Comparison of ENCODE assay signal across 11 cellular contexts in the genomic region with DNA sequence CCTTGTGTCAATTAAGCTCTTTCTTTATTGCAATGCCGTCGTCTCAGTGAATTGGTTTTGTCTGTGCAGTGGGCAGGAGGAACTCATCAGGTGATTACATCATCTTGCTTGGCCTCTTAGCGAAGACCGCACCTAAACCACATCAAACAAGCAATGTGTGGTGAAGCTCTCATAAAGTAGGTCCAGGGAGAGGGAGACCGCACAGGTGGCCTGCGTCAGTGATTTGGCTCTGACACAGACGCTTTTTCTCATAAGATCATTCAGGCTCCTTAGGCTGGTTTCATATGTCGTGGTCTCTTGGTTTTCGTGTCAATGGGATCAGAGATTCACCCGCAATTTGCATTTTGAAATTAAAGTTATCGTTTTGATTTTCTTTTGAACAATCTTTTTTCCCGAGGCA. TPM values are rescaled to one million over a fixed set of nuclear protein-coding genes. Genes with fewer than 3 reads are reported as not detected.
DNase-seq lines count a peak whose midpoint lies in the region; ATAC-seq and TF ChIP-seq lines count a peak whose summit lies in the region.
"Had no signal": no experiment of that assay in that cellular context is flagged by ENCODE, and none has a peak within 500 bp of the region (broad histone marks: within the 10 kb centered on the region; RNA-seq: fewer than 3 reads in every experiment).

No MANE protein-coding gene starts in this region.

- peak overlapping the region; percentile 25 for H3K4me2 ChIP-seq in PC-9

- no peaks in the 10 kb centered on the region for H3K9me3 Mint-ChIP-seq in activated naive CD4-positive, alpha-beta T cell treated with anti-CD3 and anti-CD28 coated beads, Interleukin-2, amount 50 U/mL, for 72 hours
- no peaks in the 10 kb centered on the region for H3K9me3 Mint-ChIP-seq in stimulated activated effector memory CD8-positive, alpha-beta T cell treated with anti-CD3 and anti-CD28 coated beads, Interleukin-12 subunit alpha, Interleukin-12 subunit beta, amount 100 ng/mL, for 72 hours

- H4K20me1 ChIP-seq in PC-9 (ENCODE audit: insufficient read depth), result no peaks in the 10 kb centered on the region

- H3K27ac ChIP-seq in PC-9, result no peak overlapping the region
- no peak overlapping the region for H3K27ac ChIP-seq in coronary artery

- H3K36me3 ChIP-seq in PC-9 (ENCODE audit: low read depth), result no peaks in the 10 kb centered on the region

- H3K27ac Mint-ChIP-seq in activated naive CD4-positive, alpha-beta T cell treated with anti-CD3 and anti-CD28 coated beads, Interleukin-2, amount 50 U/mL, for 72 hours, result no peak overlapping the region
- H3K27ac Mint-ChIP-seq in stimulated activated effector memory CD8-positive, alpha-beta T cell treated with anti-CD3 and anti-CD28 coated beads, Interleukin-12 subunit alpha, Interleukin-12 subunit beta, amount 100 ng/mL, for 72 hours, result peak overlapping the region; percentile 79

- H3K9me3 ChIP-seq in PC-9 (ENCODE audit: insufficient read depth, low read depth), result no peaks in the 10 kb centered on the region

- H3K4me1 ChIP-seq in PC-9 (replicated peaks; ENCODE audit: insufficient read depth), result peaks cover 10% of the 10 kb centered on the region; the same call in 1 of the 2 replicates

- ATAC-seq in activated naive CD4-positive, alpha-beta T cell treated with anti-CD3 and anti-CD28 coated beads, Interleukin-2, amount 50 U/mL, for 72 hours, result peak; percentile 78 to 80
- peak; percentile 89 for ATAC-seq in stimulated activated effector memory CD8-positive, alpha-beta T cell treated with anti-CD3 and anti-CD28 coated beads, Interleukin-12 subunit alpha, Interleukin-12 subunit beta, amount 100 ng/mL, for 72 hours
- ATAC-seq in HG02763 (IDR thresholded peaks at IDR 0.05; ENCODE audit: unreplicated experiment), result no peak

- POLR2A ChIA-PET in PC-9 (lab: Charles Lee; ENCODE audit: unreplicated experiment), result interaction anchor here (0.7 kb wide), 1 partner anchor 29 kb away, joined by 3 read pairs; no protein-coding TSS in a partner anchor

- peaks cover 14% of the 10 kb centered on the region for H3K4me1 Mint-ChIP-seq in stimulated activated effector memory CD8-positive, alpha-beta T cell treated with anti-CD3 and anti-CD28 coated beads, Interleukin-12 subunit alpha, Interleukin-12 subunit beta, amount 100 ng/mL, for 72 hours

- no peaks in the 10 kb centered on the region for H3K36me3 Mint-ChIP-seq in activated naive CD4-positive, alpha-beta T cell treated with anti-CD3 and anti-CD28 coated beads, Interleukin-2, amount 50 U/mL, for 72 hours
- H3K36me3 Mint-ChIP-seq in stimulated activated effector memory CD8-positive, alpha-beta T cell treated with anti-CD3 and anti-CD28 coated beads, Interleukin-12 subunit alpha, Interleukin-12 subunit beta, amount 100 ng/mL, for 72 hours, result no peaks in the 10 kb centered on the region

- no peaks in the 10 kb centered on the region for H3K79me2 ChIP-seq in PC-9 (ENCODE audit: low read depth)

- intact Hi-C loops in PC-9 (cut with micrococcal nuclease; ENCODE audit: unreplicated experiment), result no loop called here

- no peaks in the 10 kb centered on the region for H3K9me2 ChIP-seq in PC-9 (ENCODE audit: insufficient read depth)

- BruUV-seq in PC-9 (replicated peaks; lab: Mats Ljungman, UMichigan), result no TSS peak

- no peak overlapping the region for H3K4me3 ChIP-seq in PC-9
- H3K4me3 ChIP-seq in coronary artery, result no peak overlapping the region

- CTCF ChIA-PET in PC-9 (lab: Charles Lee), result interaction anchor here (0.7 kb wide), 1 partner anchor 1052 kb away, joined by 7 read pairs; no protein-coding TSS in a partner anchor

- H2AFZ ChIP-seq in PC-9, result no peak overlapping the region

- peak overlapping the region; percentile 17 for H3K4me3 Mint-ChIP-seq in stimulated activated effector memory CD8-positive, alpha-beta T cell treated with anti-CD3 and anti-CD28 coated beads, Interleukin-12 subunit alpha, Interleukin-12 subunit beta, amount 100 ng/mL, for 72 hours

- no peaks in the 10 kb centered on the region for H3F3A ChIP-seq in PC-9 (ENCODE audit: insufficient read depth, low read depth)

- TF ChIP-seq CTCF in PC-9 (conservative IDR thresholded peaks at IDR 0.05), result no peak
- TF ChIP-seq CTCF in coronary artery (IDR thresholded peaks at IDR 0.05), result no peak

- peaks cover 59% of the 10 kb centered on the region for H3K27me3 ChIP-seq in PC-9 (ENCODE audit: insufficient read depth, low read depth)

- DNase-seq in activated T-cell treated with anti-CD3 and anti-CD28 coated beads for 48 hours (ENCODE audit: low read depth) (peak; percentile 14), activated T-cell treated with anti-CD3 and anti-CD28 coated beads for 4 hours (no peak), PC-9 (peak; percentile 25 to 89), coronary artery (ENCODE audit: low spot score) (no peak), KG1 (lab: John Stamatoyannopoulos, UW) (no peak)
- no peak for DNase-seq in activated naive CD4-positive, alpha-beta T cell treated with anti-CD3 and anti-CD28 coated beads, Interleukin-2, amount 50 U/mL, for 72 hours (ENCODE audit: low spot score in 2 of 2)
- no peak for DNase-seq in stimulated activated effector memory CD8-positive, alpha-beta T cell treated with anti-CD3 and anti-CD28 coated beads, Interleukin-12 subunit alpha, Interleukin-12 subunit beta, amount 100 ng/mL, for 72 hours (ENCODE audit: low spot score in 2 of 2)
- DNase-seq: NCI-H524, trophoblast cell had no signal

RNA-seq across cellular contexts. Expression of gene TESC, which starts 6.7 kb away (rescaled TPM):
- not detected in 2 replicates for total RNA-seq in PC-9 (2021)
- total RNA-seq in activated naive CD4-positive, alpha-beta T cell treated with anti-CD3 and anti-CD28 coated beads, Interleukin-2, amount 50 U/mL, for 72 hours, result 10 to 100 TPM in 1 of 2 donors, 1 to 10 TPM in 1; 9.0 to 22.7 TPM
- total RNA-seq: A673 had no signal

Comparison
In these comparisons a context has a peak if more than half of its experiments do, and no peak if none do; other contexts are left out.
1. DNase-seq: peak in activated T-cell treated with anti-CD3 and anti-CD28 coated beads for 48 hours (single experiment) and PC-9 (2 of 2); none in activated T-cell treated with anti-CD3 and anti-CD28 coated beads for 4 hours (single experiment), activated naive CD4-positive, alpha-beta T cell treated with anti-CD3 and anti-CD28 coated beads, Interleukin-2, amount 50 U/mL, for 72 hours (0 of 2), stimulated activated effector memory CD8-positive, alpha-beta T cell treated with anti-CD3 and anti-CD28 coated beads, Interleukin-12 subunit alpha, Interleukin-12 subunit beta, amount 100 ng/mL, for 72 hours (0 of 2), coronary artery (single experiment) and KG1 (single experiment).